In genomic region chr17:8119575-8120519, GRCh38 we compare ENCODE assay signal across 8 cellular contexts. TPM values are rescaled to one million over a fixed set of nuclear protein-coding genes. Genes with fewer than 3 reads are reported as not detected.
DNase-seq lines count a peak whose midpoint lies in the region; ATAC-seq lines count a peak whose summit lies in the region.

No MANE protein-coding gene starts in this region.

- peak overlapping the region; percentile 80 for H3K4me3 ChIP-seq in ectodermal cell (ENCODE audit: insufficient read depth, low read depth, low read length)

- H3K4me3 Mint-ChIP-seq in memory B cell, result peak overlapping the region; percentile 81

- peak; percentile 96 for DNase-seq in NCI-H748 (lab: John Stamatoyannopoulos, UW; ENCODE audit: unreplicated experiment)
- DNase-seq in activated CD4-positive, alpha-beta T cell treated with anti-CD3 and anti-CD28 coated beads, Interleukin-2, amount 50 U/mL, for 48 hours, result peak; percentile 95 to 97
- peak; percentile 83 to 86 for DNase-seq in memory B cell (ENCODE audit: low spot score in 2 of 2)
- peak; percentile 81 to 92 (median 90) for DNase-seq in stimulated activated CD4-positive, alpha-beta T cell treated with anti-CD3 and anti-CD28 coated beads, TNF-alpha, amount 100 ng/mL, for 48 hours (ENCODE audit: low read depth in 3 of 3)

- ATAC-seq in GM18498 (IDR thresholded peaks at IDR 0.05; ENCODE audit: unreplicated experiment) (peak; percentile 40), HG03460 (IDR thresholded peaks at IDR 0.05; ENCODE audit: unreplicated experiment) (peak; percentile 26), memory B cell (ENCODE audit: low read depth) (peak; percentile 65), GM21576 (IDR thresholded peaks at IDR 0.05; ENCODE audit: unreplicated experiment) (no peak)

- H3K4me1 Mint-ChIP-seq in memory B cell, result peaks cover 48% of the 10 kb centered on the region

- H3K27me3 ChIP-seq in ectodermal cell (ENCODE audit: control insufficient read depth, insufficient read depth, low read length, poor library complexity, severe bottlenecking), result peaks cover 73% of the 10 kb centered on the region

- no peaks in the 10 kb centered on the region for H3K9me3 ChIP-seq in ectodermal cell (ENCODE audit: control insufficient read depth, low read length)

- H3K27me3 Mint-ChIP-seq in memory B cell, result peaks cover 44% of the 10 kb centered on the region

- peak overlapping the region; percentile 99 for H3K27ac Mint-ChIP-seq in memory B cell

- no peak overlapping the region for H3K27ac ChIP-seq in ectodermal cell (ENCODE audit: insufficient read depth, low read depth, low read length, poor library complexity, severe bottlenecking)

- H3K4me1 ChIP-seq in ectodermal cell (ENCODE audit: control insufficient read depth, insufficient read depth, low read length), result peaks cover 18% of the 10 kb centered on the region

- no peaks in the 10 kb centered on the region for H3K36me3 Mint-ChIP-seq in memory B cell

- no peaks in the 10 kb centered on the region for H3K9me3 Mint-ChIP-seq in memory B cell

- 0 to 1% methylated on average over 24 to 28 of the region's 28 CpGs for WGBS in ectodermal cell, 2 experiments

- no peaks in the 10 kb centered on the region for H3K36me3 ChIP-seq in ectodermal cell (ENCODE audit: control insufficient read depth, insufficient read depth, low read length)

RNA-seq across cellular contexts. Expression of gene ALOXE3, which starts 1.5 kb away (rescaled TPM):
- polyA plus RNA-seq in ectodermal cell (2013, experiment 1 of 4), result not detected
- not detected for polyA plus RNA-seq in ectodermal cell (2013, experiment 2 of 4)
- not detected for polyA plus RNA-seq in ectodermal cell (2013, experiment 3 of 4)
- polyA plus RNA-seq in ectodermal cell (2013, experiment 4 of 4), result not detected

RNA-seq across cellular contexts. Expression of gene HES7, which starts 4.1 kb away (rescaled TPM):
- polyA plus RNA-seq in ectodermal cell (2013, experiment 1 of 4), result not detected
- 0.21 TPM for polyA plus RNA-seq in ectodermal cell (2013, experiment 2 of 4)
- 0.91 TPM for polyA plus RNA-seq in ectodermal cell (2013, experiment 3 of 4)
- polyA plus RNA-seq in ectodermal cell (2013, experiment 4 of 4), result 0.53 TPM

RNA-seq across cellular contexts. Expression of gene ALOX12B, which starts 32.3 kb away (rescaled TPM):
- 1.6 TPM for polyA plus RNA-seq in ectodermal cell (2013, experiment 1 of 4)
- polyA plus RNA-seq in ectodermal cell (2013, experiment 2 of 4), result 0.39 TPM
- 0.32 TPM for polyA plus RNA-seq in ectodermal cell (2013, experiment 3 of 4)
- 0.45 TPM for polyA plus RNA-seq in ectodermal cell (2013, experiment 4 of 4)

RNA-seq across cellular contexts. Expression of gene PER1, which starts 32.4 kb away (rescaled TPM):
- 20.6 TPM for polyA plus RNA-seq in ectodermal cell (2013, experiment 1 of 4)
- 22.6 TPM for polyA plus RNA-seq in ectodermal cell (2013, experiment 2 of 4)
- polyA plus RNA-seq in ectodermal cell (2013, experiment 3 of 4), result 20.0 TPM
- 21.2 TPM for polyA plus RNA-seq in ectodermal cell (2013, experiment 4 of 4)

RNA-seq across cellular contexts. Expression of gene VAMP2, which starts 42.9 kb away (rescaled TPM):
- 50.3 TPM for polyA plus RNA-seq in ectodermal cell (2013, experiment 1 of 4)
- polyA plus RNA-seq in ectodermal cell (2013, experiment 2 of 4), result 44.8 TPM
- polyA plus RNA-seq in ectodermal cell (2013, experiment 3 of 4), result 38.2 TPM
- 47.1 TPM for polyA plus RNA-seq in ectodermal cell (2013, experiment 4 of 4)
